Comparison of ENCODE assay signal across 15 cellular contexts in genomic region chr3:75659108-75659433, GRCh38. TPM values are rescaled to one million over a fixed set of nuclear protein-coding genes. Genes with fewer than 3 reads are reported as not detected.
A peak's percentile ranks its signal among the peaks of the same experiment; 100 is the strongest.
DNase-seq lines count a peak whose midpoint lies in the region; ATAC-seq and TF ChIP-seq lines count a peak whose summit lies in the region.
"Not testable (repeated sequence)": the region's sequence is repeated elsewhere in the genome, so short reads cannot be mapped to it uniquely, and the experiment has no call there.
"Had no signal": no experiment of that assay in that cellular context is flagged by ENCODE, and none has a peak within 500 bp of the region (broad histone marks: within the 10 kb centered on the region; RNA-seq: fewer than 3 reads in every experiment).

No MANE protein-coding gene starts in this region.

- peak overlapping the region; percentile 57; the same call in 1 of the 2 replicates for H3K9ac ChIP-seq in GM23248
- H3K9ac ChIP-seq in PC-3 (ENCODE audit: low read length), result peak overlapping the region; percentile 44; the same call in 1 of the 2 replicates
- not testable (repeated sequence) for H3K9ac ChIP-seq in endodermal cell (ENCODE audit: extremely low read depth, low read length, poor library complexity, severe bottlenecking)

- H3F3A ChIP-seq in GM23248 (ENCODE audit: insufficient read depth); PC-3 (ENCODE audit: low read length, unreplicated experiment): not testable (repeated sequence)

- H3K27ac ChIP-seq in GM23248; PC-3 (ENCODE audit: low read length); endodermal cell (ENCODE audit: low read depth, low read length); iPS DF 6.9 (ENCODE audit: low read length): not testable (repeated sequence)

- POLR2A ChIA-PET in PC-3 (lab: Charles Lee; ENCODE audit: unreplicated experiment), result not testable (repeated sequence)

- BruUV-seq in PC-3 (replicated peaks; lab: Mats Ljungman, UMichigan), result not testable (repeated sequence)

- not testable (repeated sequence) for H3K27me3 ChIP-seq in GM23248 (replicated peaks; ENCODE audit: insufficient read depth); PC-3 (ENCODE audit: low read length)
- peaks cover 39% of the 10 kb centered on the region for H3K27me3 ChIP-seq in endodermal cell (ENCODE audit: control insufficient read depth, insufficient read depth, low read length, poor library complexity, severe bottlenecking)
- peaks cover 14% of the 10 kb centered on the region for H3K27me3 ChIP-seq in iPS DF 6.9 (ENCODE audit: control insufficient read depth, insufficient read depth, low read length)

- CTCF ChIA-PET in PC-3 (lab: Charles Lee), result not testable (repeated sequence)

- H3K4me3 ChIP-seq in GM23248 (peak overlapping the region; percentile 88), PC-3 (ENCODE audit: low read length) (peak overlapping the region; percentile 68), astrocyte of the cerebellum (ENCODE audit: low read depth, low read length) (peak overlapping the region; percentile 46), endodermal cell (ENCODE audit: low read length) (peak overlapping the region; percentile 80), iPS DF 6.9 (ENCODE audit: low read length) (peak overlapping the region; percentile 65; the same call in 1 of the 2 replicates), skeletal muscle cell (ENCODE audit: low read depth, low read length) (peak overlapping the region; percentile 42)

- peaks cover 17% of the 10 kb centered on the region for H3K9me3 Mint-ChIP-seq in endodermal cell
- H3K9me3 Mint-ChIP-seq in natural killer cell, result not testable (repeated sequence)

- ATAC-seq in PC-3, natural killer cell: not testable (repeated sequence)

- H3K36me3 ChIP-seq in GM23248 (ENCODE audit: low read depth); PC-3 (ENCODE audit: low read depth, low read length); endodermal cell (ENCODE audit: control insufficient read depth, insufficient read depth, low read length); iPS DF 6.9 (ENCODE audit: control insufficient read depth, insufficient read depth, low read length): not testable (repeated sequence)

- H3K4me3 Mint-ChIP-seq in endodermal cell (peak overlapping the region; percentile 82), natural killer cell (peak overlapping the region; percentile 57)

- not testable (repeated sequence) for H3K4me1 Mint-ChIP-seq in endodermal cell, natural killer cell

- TF ChIP-seq CTCF in PC-3 (conservative IDR thresholded peaks at IDR 0.05; ENCODE audit: low read depth, low read length); astrocyte of the cerebellum (IDR thresholded peaks at IDR 0.05; ENCODE audit: low read depth, low read length, missing control alignments); natural killer cell (IDR thresholded peaks at IDR 0.05): not testable (repeated sequence)
- peak; percentile 2 for TF ChIP-seq CTCF in endodermal cell (conservative IDR thresholded peaks at IDR 0.05)

- H3K36me3 Mint-ChIP-seq in endodermal cell (ENCODE audit: low read depth), result not testable (repeated sequence)
- peaks cover 12% of the 10 kb centered on the region for H3K36me3 Mint-ChIP-seq in natural killer cell

- intact Hi-C loops in PC-3 (cut with micrococcal nuclease); natural killer cell (cut with micrococcal nuclease): not testable (repeated sequence)

- in situ Hi-C loops in GM23248 (cut with MboI); astrocyte of the cerebellum (cut with HindIII; ENCODE audit: low sequenced_read_pairs): not testable (repeated sequence)

- not testable (repeated sequence) for H3K27ac Mint-ChIP-seq in endodermal cell, natural killer cell

- H2AFZ ChIP-seq in GM23248 (peak overlapping the region; percentile 94), PC-3 (ENCODE audit: low read length) (peak overlapping the region; percentile 91)

- peak overlapping the region; percentile 81 for H3K4me2 ChIP-seq in GM23248 (ENCODE audit: unreplicated experiment)
- H3K4me2 ChIP-seq in PC-3 (ENCODE audit: low read length), result peak overlapping the region; percentile 80

- not testable (repeated sequence) for H3K9me2 ChIP-seq in GM23248 (ENCODE audit: insufficient read depth); PC-3 (replicated peaks; ENCODE audit: low read length)

- not testable (repeated sequence) for H3K79me2 ChIP-seq in GM23248 (ENCODE audit: insufficient read depth); PC-3 (ENCODE audit: low read length)

- H3K4me1 ChIP-seq in GM23248 (ENCODE audit: insufficient read depth); PC-3 (ENCODE audit: insufficient read depth, low read length); endodermal cell (ENCODE audit: control insufficient read depth, insufficient read depth, low read length); iPS DF 6.9 (ENCODE audit: control insufficient read depth, insufficient read depth, low read length): not testable (repeated sequence)

- H3K27me3 Mint-ChIP-seq in endodermal cell (ENCODE audit: insufficient read depth), result peaks cover 70% of the 10 kb centered on the region
- H3K27me3 Mint-ChIP-seq in natural killer cell (ENCODE audit: low read depth in 2 of 2), result peaks cover 17 to 25% of the 10 kb centered on the region in 2 donors

- not testable (repeated sequence) for DNase-seq in GM23248; PC-3; astrocyte of the cerebellum (ENCODE audit: low read depth); endodermal cell; iPS DF 6.9 (ENCODE audit: low read depth, low spot score); natural killer cell; skeletal muscle cell (ENCODE audit: low read depth)

- not testable (repeated sequence) for H4K20me1 ChIP-seq in GM23248 (ENCODE audit: insufficient read depth); PC-3 (ENCODE audit: low read length)

- not testable (repeated sequence) for H3K9me3 ChIP-seq in GM23248 (ENCODE audit: low read depth); PC-3 (ENCODE audit: low read length); endodermal cell (ENCODE audit: control insufficient read depth, low read length); iPS DF 6.9 (ENCODE audit: control insufficient read depth, insufficient read depth, low read length)

RNA-seq across cellular contexts. Expression of gene FRG2C, which starts 5.1 kb away (rescaled TPM):
- total RNA-seq in GM23248 (2014; rRNA removed; shearing (Covaris generic)), result not detected in 2 replicates
- polyA plus RNA-seq in GM23248 (2016; fragmentation: Nextera tagmentation; extraction: Ambion mirVana), result 0.11 TPM in 1 of 2 replicates, not detected in the other
- total RNA-seq in PC-3 (2014; rRNA removed) (not detected in 2 replicates), endodermal cell (under 1 TPM in 1 of 2 donors, not detected in 1; 0.13 TPM), natural killer cell (not detected)
- not detected for polyA plus RNA-seq in endodermal cell (2013, experiment 1 of 2)
- polyA plus RNA-seq in endodermal cell (2013, experiment 2 of 2), result not detected
- total RNA-seq: activated CD4-positive, alpha-beta T cell treated with anti-CD3 and anti-CD28 coated beads for 36 hours; activated CD8-positive, alpha-beta memory T cell treated with anti-CD3 and anti-CD28 coated beads, Interleukin-2, amount 10 ng/mL, durations not matched to agents 7 days and 5 days; activated T-helper 2 cell treated with anti-CD3 and anti-CD28 coated beads, Interferon-gamma antibody, Interleukin-2, Interleukin-4, amounts not matched to agents 10 μg/mL and 5 μg/mL and 100 μg/mL, durations not matched to agents 14 hours and 24 hours and 36 hours; CD4-positive, alpha-beta memory T cell; cerebellum; HFFc6; sciatic nerve had no signal
- polyA plus RNA-seq: adipose tissue; CD4-positive, alpha-beta memory T cell had no signal
